Comparison of ENCODE assay signal across 10 cellular contexts in the genomic region with DNA sequence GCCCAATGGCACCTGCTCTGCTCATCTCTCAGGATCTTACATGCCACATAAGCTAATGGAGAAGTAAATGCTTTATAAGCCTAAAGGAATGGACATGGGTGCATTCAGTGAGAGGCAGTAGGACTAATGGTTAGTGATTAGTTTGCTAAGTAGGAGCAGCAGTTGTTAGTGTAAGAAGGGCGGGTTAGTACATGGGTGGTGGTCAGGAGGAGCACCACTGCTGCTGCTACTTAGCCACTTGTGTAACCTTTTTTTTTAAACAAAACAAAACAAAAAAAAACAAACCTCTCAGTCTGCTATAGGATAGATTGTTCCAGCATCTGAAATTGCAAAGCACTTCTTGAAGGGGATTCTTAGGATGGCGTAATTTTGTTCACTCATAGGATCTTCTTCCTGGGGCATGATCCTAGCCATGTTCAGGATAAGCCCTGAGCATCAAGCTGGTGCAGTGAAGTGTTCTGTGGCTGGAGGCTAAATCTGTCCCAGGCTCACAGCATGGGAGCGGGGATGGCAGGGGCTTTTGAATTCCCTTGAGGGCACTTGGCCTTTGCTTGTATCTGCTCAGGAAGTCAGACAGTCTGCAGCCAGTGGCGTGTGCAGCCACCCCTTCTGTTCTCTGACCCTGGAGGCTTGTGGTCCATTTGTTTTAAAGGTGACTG.
DNase-seq lines count a peak whose midpoint lies in the region; ATAC-seq lines count a peak whose summit lies in the region.
"Had no signal": no experiment of that assay in that cellular context is flagged by ENCODE, and none has a peak within 500 bp of the region (broad histone marks: within the 10 kb centered on the region; RNA-seq: fewer than 3 reads in every experiment).

No MANE protein-coding gene starts in this region.

- peak; percentile 46 for DNase-seq in NCI-H1092 treated with DMSO at 0.1 percent for 48 hours (lab: John Stamatoyannopoulos, UW)
- DNase-seq in iris pigment epithelial cell (ENCODE audit: low read depth), result peak; percentile 36
- no peak for DNase-seq in COR-L47 (lab: John Stamatoyannopoulos, UW)
- no peak for DNase-seq in DMS114 treated with DMSO at 0.1 percent for 48 hours (lab: John Stamatoyannopoulos, UW; ENCODE audit: unreplicated experiment)
- no peak for DNase-seq in cerebellum (ENCODE audit: low spot score)
- DNase-seq: stimulated activated CD4-positive, alpha-beta T cell treated with anti-CD3 and anti-CD28 coated beads, Interleukin-4, amount 100 ng/mL, for 1 hour had no signal

- ATAC-seq in GM18502 (IDR thresholded peaks at IDR 0.05; ENCODE audit: poor library complexity, unreplicated experiment) (peak; percentile 74), GM21737 (IDR thresholded peaks at IDR 0.05; ENCODE audit: unreplicated experiment) (peak; percentile 74), GM19455 (IDR thresholded peaks at IDR 0.05; ENCODE audit: unreplicated experiment) (no peak)
- ATAC-seq: HepG2 had no signal

Comparison
In these comparisons a context has a peak if more than half of its experiments do, and no peak if none do; other contexts are left out.
1. DNase-seq: peak in NCI-H1092 treated with DMSO at 0.1 percent for 48 hours (single experiment) and iris pigment epithelial cell (single experiment); none in COR-L47 (single experiment), DMS114 treated with DMSO at 0.1 percent for 48 hours (single experiment) and cerebellum (single experiment).